In genomic region chrX:132411310-132411977, GRCh38 we compare ENCODE assay signal across 15 cellular contexts.
"Had no signal": no experiment of that assay in that cellular context is flagged by ENCODE, and none has a peak within 500 bp of the region (broad histone marks: within the 10 kb centered on the region; RNA-seq: fewer than 3 reads in every experiment).

No MANE protein-coding gene starts in this region.

- H3K27me3 Mint-ChIP-seq: activated CD4-positive, alpha-beta memory T cell treated with anti-CD3 and anti-CD28 coated beads for 36 hours; naive thymus-derived CD4-positive, alpha-beta T cell had no signal

- DNase-seq: activated CD4-positive, alpha-beta memory T cell treated with anti-CD3 and anti-CD28 coated beads for 36 hours; activated CD4-positive, alpha-beta T cell treated with anti-CD3 and anti-CD28 coated beads for 1 hour; activated effector memory CD4-positive, alpha-beta T cell treated with anti-CD3 and anti-CD28 coated beads, Interleukin-2, amount 50 U/mL, for 16 hours; activated T-cell treated with anti-CD3 and anti-CD28 coated beads, Interleukin-2, amount 50 U/mL, for 4 hours; aorta; dorsolateral prefrontal cortex; esophagus squamous epithelium; foreskin fibroblast; naive thymus-derived CD4-positive, alpha-beta T cell; nucleus accumbens; sigmoid colon; stimulated activated CD4-positive, alpha-beta T cell treated with anti-CD3 and anti-CD28 coated beads, Interleukin-2, amount 100 ng/mL, for 24 hours; stimulated activated naive CD4-positive, alpha-beta T cell; substantia nigra had no signal

- H3K27ac ChIP-seq: dorsolateral prefrontal cortex, esophagus squamous epithelium, sigmoid colon had no signal

- H3K27ac Mint-ChIP-seq: activated CD4-positive, alpha-beta memory T cell treated with anti-CD3 and anti-CD28 coated beads for 36 hours; naive thymus-derived CD4-positive, alpha-beta T cell had no signal

- H3K9me3 Mint-ChIP-seq: activated CD4-positive, alpha-beta memory T cell treated with anti-CD3 and anti-CD28 coated beads for 36 hours; activated T-cell treated with anti-CD3 and anti-CD28 coated beads, Interleukin-2, amount 50 U/mL, for 4 hours had no signal

- H3K36me3 Mint-ChIP-seq: activated CD4-positive, alpha-beta memory T cell treated with anti-CD3 and anti-CD28 coated beads for 36 hours; naive thymus-derived CD4-positive, alpha-beta T cell had no signal

- H3K4me1 ChIP-seq: sigmoid colon had no signal

- H3K9me3 ChIP-seq: esophagus squamous epithelium, sigmoid colon had no signal

- H3K4me3 Mint-ChIP-seq: activated CD4-positive, alpha-beta memory T cell treated with anti-CD3 and anti-CD28 coated beads for 36 hours; activated T-cell treated with anti-CD3 and anti-CD28 coated beads, Interleukin-2, amount 50 U/mL, for 4 hours; naive thymus-derived CD4-positive, alpha-beta T cell had no signal

- H3K4me3 ChIP-seq: dorsolateral prefrontal cortex, esophagus squamous epithelium, lung, sigmoid colon had no signal

- H3K36me3 ChIP-seq: esophagus squamous epithelium, sigmoid colon had no signal

- ATAC-seq: activated T-cell treated with anti-CD3 and anti-CD28 coated beads, Interleukin-2, amount 50 U/mL, for 4 hours; naive thymus-derived CD4-positive, alpha-beta T cell had no signal

- H3K27me3 ChIP-seq: esophagus squamous epithelium, sigmoid colon had no signal
